ENCODE assay signal across 18 cellular contexts in genomic region chr4:13829457-13829856, GRCh38.
"Had no signal": no experiment of that assay in that cellular context is flagged by ENCODE, and none has a peak within 500 bp of the region (broad histone marks: within the 10 kb centered on the region; RNA-seq: fewer than 3 reads in every experiment).

No MANE protein-coding gene starts in this region.

- ATAC-seq: activated T-cell treated with anti-CD3 and anti-CD28 coated beads, Interleukin-2, amount 50 U/mL, for 72 hours; left lung; stimulated activated naive CD8-positive, alpha-beta T cell treated with anti-CD3 and anti-CD28 coated beads, Interleukin-15, Interleukin-2, amounts not matched to agents 100 U/mL and 50 U/mL, for 24 hours had no signal

- DNase-seq: activated CD4-positive, alpha-beta T cell treated with anti-CD3 and anti-CD28 coated beads, Interleukin-2, amount 50 U/mL, for 1 hour; activated CD4-positive, CD25-positive, alpha-beta regulatory T cell treated with anti-CD3 and anti-CD28 coated beads, Interleukin-2, amount 50 U/mL, for 72 hours; activated CD8-positive, alpha-beta memory T cell treated with anti-CD3 and anti-CD28 coated beads for 24 hours; activated CD8-positive, alpha-beta memory T cell treated with anti-CD3 and anti-CD28 coated beads, Interleukin-2, amount 50 U/mL, for 48 hours; activated effector memory CD4-positive, alpha-beta T cell treated with anti-CD3 and anti-CD28 coated beads, Interleukin-2, amount 50 U/mL, for 16 hours; activated naive CD4-positive, alpha-beta T cell treated with anti-CD3 and anti-CD28 coated beads, Interleukin-2, amount 50 U/mL, for 16 hours; activated T-cell treated with anti-CD3 and anti-CD28 coated beads, Interleukin-2, amount 50 U/mL, for 72 hours; adrenal gland; effector CD4-positive, alpha-beta T cell; foreskin melanocyte; hypothalamus; kidney; left lung; stimulated activated CD4-positive, alpha-beta T cell treated with anti-CD3 and anti-CD28 coated beads, Interleukin-2, amount 100 ng/mL, for 24 hours; stimulated activated naive CD8-positive, alpha-beta T cell treated with anti-CD3 and anti-CD28 coated beads, Interleukin-15, Interleukin-2, amounts not matched to agents 100 U/mL and 50 U/mL, for 24 hours; substantia nigra; T-helper 2 cell; tibial artery had no signal
